In the genomic region with DNA sequence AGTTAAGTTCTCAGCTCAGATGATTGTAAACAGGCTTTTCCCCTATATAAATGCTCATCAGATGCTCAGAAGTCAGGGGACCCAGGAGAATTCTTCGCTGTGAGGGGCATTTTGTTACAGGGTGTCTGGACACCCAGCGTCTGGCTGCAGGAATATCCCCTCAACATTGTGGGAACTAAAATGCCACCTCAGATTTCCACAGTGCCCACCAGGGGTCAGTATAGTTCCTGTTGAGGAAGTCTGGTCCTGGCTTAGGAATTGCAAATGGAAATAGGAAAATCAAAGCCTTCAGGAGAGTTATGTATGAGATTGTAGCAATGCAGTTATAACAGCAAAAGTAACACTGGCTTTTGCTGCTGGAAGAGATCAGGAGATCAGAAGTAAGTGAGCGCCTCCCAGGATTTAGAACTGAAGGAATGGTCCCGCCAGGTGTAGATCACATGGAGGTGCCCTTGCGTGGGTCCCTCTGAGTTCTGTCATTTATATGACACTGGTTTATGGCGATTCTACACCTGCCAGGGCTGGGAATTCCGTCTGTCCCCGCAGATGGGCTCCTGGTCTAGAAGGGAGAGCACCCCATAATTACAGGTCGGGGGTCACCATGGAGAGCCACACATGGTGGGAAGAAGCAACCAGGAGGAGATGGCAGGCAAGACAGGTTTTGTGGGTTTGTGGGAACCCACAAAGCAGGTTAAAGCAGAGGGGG, we compare ENCODE assay signal across 8 cellular contexts. TPM values are rescaled to one million over a fixed set of nuclear protein-coding genes. Genes with fewer than 3 reads are reported as not detected.
DNase-seq lines count a peak whose midpoint lies in the region; ATAC-seq, FAIRE-seq and TF ChIP-seq lines count a peak whose summit lies in the region.

No MANE protein-coding gene starts in this region.

- no peaks in the 10 kb centered on the region for H3K27me3 ChIP-seq in Caco-2 (replicated peaks; ENCODE audit: control insufficient read depth, insufficient read depth, low read length)
- no peaks in the 10 kb centered on the region for H3K27me3 ChIP-seq in ascending aorta
- H3K27me3 ChIP-seq in sigmoid colon, result no peaks in the 10 kb centered on the region

- POLR2A ChIA-PET in Caco-2 (lab: Charles Lee), result no interaction called here

- intact Hi-C loops in Caco-2 (cut with micrococcal nuclease; ENCODE audit: unreplicated experiment), result loop anchor here (2.0 kb wide), 1 partner anchor 134 kb away; no protein-coding TSS in a partner anchor
- intact Hi-C loops in ascending aorta (cut with DNase I), result no loop called here
- intact Hi-C loops in sigmoid colon (cut with DNase I), result loop anchor here (2.0 to 10.0 kb wide), 2 partner anchors 134 to 896 kb away; no protein-coding TSS in a partner anchor

- H3K9me3 Mint-ChIP-seq in Caco-2 (ENCODE audit: unreplicated experiment), result no peaks in the 10 kb centered on the region

- CTCF ChIA-PET in Caco-2 (lab: Charles Lee), result no interaction called here

- H3K27me3 Mint-ChIP-seq in Caco-2 (ENCODE audit: insufficient read depth, unreplicated experiment), result no peaks in the 10 kb centered on the region

- no peaks in the 10 kb centered on the region for H3K4me1 ChIP-seq in Caco-2
- no peaks in the 10 kb centered on the region for H3K4me1 ChIP-seq in ascending aorta
- H3K4me1 ChIP-seq in sigmoid colon, result peaks cover 0 to 27% (median 15%) of the 10 kb centered on the region in 4 donors

- peak; percentile 52 to 66 for TF ChIP-seq CTCF in Caco-2 (IDR thresholded peaks at IDR 0.05; ENCODE audit: insufficient read depth in 1 of 2, low read depth in 1 of 2, low read length in 1 of 2, severe bottlenecking in 1 of 2, unreplicated experiment in 1 of 2)
- peak; percentile 54 to 82 (median 66) for TF ChIP-seq CTCF in ascending aorta (IDR thresholded peaks at IDR 0.05)
- peak; percentile 52 to 78 (median 70) for TF ChIP-seq CTCF in sigmoid colon (IDR thresholded peaks at IDR 0.05)

- H3K36me3 ChIP-seq in Caco-2 (ENCODE audit: control insufficient read depth, insufficient read depth, low read length), result no peaks in the 10 kb centered on the region; the same call in 1 of the 2 replicates
- H3K36me3 ChIP-seq in ascending aorta, result no peaks in the 10 kb centered on the region
- peaks cover 3 to 36% (median 14%) of the 10 kb centered on the region in 4 donors for H3K36me3 ChIP-seq in sigmoid colon

- TF ChIP-seq EP300 in sigmoid colon (IDR thresholded peaks at IDR 0.05), result no peak

- peak; percentile 11 for FAIRE-seq in H54 (lab: Jason Lieb, UNC)

- no peaks in the 10 kb centered on the region for H3K9me3 ChIP-seq in Caco-2
- H3K9me3 ChIP-seq in ascending aorta, result no peaks in the 10 kb centered on the region
- H3K9me3 ChIP-seq in sigmoid colon, result no peaks in the 10 kb centered on the region

- no TSS peak for BruUV-seq in Caco-2 (replicated peaks; lab: Mats Ljungman, UMichigan)

- no peak for ATAC-seq in GM19324 (IDR thresholded peaks at IDR 0.05; ENCODE audit: low FRiP score, unreplicated experiment)
- ATAC-seq in HG02852 (IDR thresholded peaks at IDR 0.05; ENCODE audit: unreplicated experiment), result no peak

- no peak overlapping the region for H3K27ac Mint-ChIP-seq in Caco-2 (ENCODE audit: unreplicated experiment)

- H3K4me3 Mint-ChIP-seq in Caco-2 (ENCODE audit: unreplicated experiment), result no peak overlapping the region

- TF ChIP-seq POLR2A in H54 (IDR thresholded peaks at IDR 0.05; ENCODE audit: low read depth, low read length), result no peak
- TF ChIP-seq POLR2A in sigmoid colon (IDR thresholded peaks at IDR 0.05), result no peak

- DNase-seq in Caco-2, result peak; percentile 46 to 63
- peak; percentile 80 for DNase-seq in H54 (ENCODE audit: insufficient read length, low spot score)
- DNase-seq in NCI-H748 treated with DMSO at 0.1 percent for 48 hours (lab: John Stamatoyannopoulos, UW), result peak; percentile 25
- peak in 1 of 2 donors; percentile 71 for DNase-seq in ascending aorta (ENCODE audit: low spot score in 2 of 2)
- DNase-seq in hepatic stellate cell (ENCODE audit: low spot score), result peak; percentile 86
- peak; percentile 81 for DNase-seq in sigmoid colon

- H3K36me3 Mint-ChIP-seq in Caco-2 (ENCODE audit: insufficient read depth, unreplicated experiment), result peaks cover 21% of the 10 kb centered on the region

- H3K4me3 ChIP-seq in Caco-2 (ENCODE audit: low read depth, low read length) (no peak overlapping the region), ascending aorta (no peak overlapping the region), sigmoid colon (no peak overlapping the region)

- WGBS in sigmoid colon, 2 donors, result 56 to 77% methylated on average over 9 of the region's 9 CpGs

- H3K27ac ChIP-seq in ascending aorta (no peak overlapping the region), sigmoid colon (no peak overlapping the region)

- H3K4me1 Mint-ChIP-seq in Caco-2 (ENCODE audit: low read depth, unreplicated experiment), result no peaks in the 10 kb centered on the region

RNA-seq across cellular contexts. Expression of gene CTSL, which starts 47.1 kb away (rescaled TPM):
- total RNA-seq in Caco-2 (2022), result 40.2 and 50.1 TPM in 2 replicates
- total RNA-seq in ascending aorta, result 97.8 TPM
- total RNA-seq in sigmoid colon, result 100 to 1,000 TPM; 107 to 179 (median 147) TPM
- 10 to 100 TPM; 35.4 to 96.6 (median 92.1) TPM for polyA plus RNA-seq in sigmoid colon
